ENCODE assay signal across 11 cellular contexts in genomic region chr11:72712168-72712721, GRCh38. TPM values are rescaled to one million over a fixed set of nuclear protein-coding genes. Genes with fewer than 3 reads are reported as not detected.
DNase-seq lines count a peak whose midpoint lies in the region; ATAC-seq and TF ChIP-seq lines count a peak whose summit lies in the region.
"Had no signal": no experiment of that assay in that cellular context is flagged by ENCODE, and none has a peak within 500 bp of the region (broad histone marks: within the 10 kb centered on the region; RNA-seq: fewer than 3 reads in every experiment).

No MANE protein-coding gene starts in this region.

- H3K9ac ChIP-seq in mammary epithelial cell (ENCODE audit: insufficient read depth, low read length) = no peak overlapping the region
- H3K9ac ChIP-seq in neuronal stem cell (ENCODE audit: low read depth, low read length, poor library complexity) = peak overlapping the region; percentile 55

- H3K4me2 ChIP-seq in mammary epithelial cell (ENCODE audit: insufficient read depth, low read depth, low read length) (no peak overlapping the region), neuronal stem cell (ENCODE audit: insufficient read depth, low read length, poor library complexity, severe bottlenecking) (peak overlapping the region; percentile 26)

- H2BK12ac ChIP-seq in neuronal stem cell (ENCODE audit: low read length) = peak overlapping the region; percentile 78

- peak overlapping the region; percentile 87 for H2BK120ac ChIP-seq in neuronal stem cell (ENCODE audit: low read depth, low read length)

- H4K8ac ChIP-seq in neuronal stem cell (ENCODE audit: low read depth, low read length) = no peak overlapping the region

- no peaks in the 10 kb centered on the region for H3K4me1 ChIP-seq in breast epithelium
- no peaks in the 10 kb centered on the region for H3K4me1 ChIP-seq in mammary epithelial cell (ENCODE audit: insufficient read depth, low read length)
- peaks cover 21% of the 10 kb centered on the region for H3K4me1 ChIP-seq in cardiac muscle cell (ENCODE audit: low read depth)
- peaks cover 25 to 26% of the 10 kb centered on the region in 2 donors for H3K4me1 ChIP-seq in neuronal stem cell (ENCODE audit: control insufficient read depth in 2 of 2, insufficient read depth in 1 of 2, low read depth in 1 of 2, low read length in 2 of 2)
- H3K4me1 ChIP-seq in aorta (ENCODE audit: control insufficient read depth in 1 of 2, insufficient read depth in 2 of 2, low read length in 2 of 2) = no peaks in the 10 kb centered on the region
- H3K4me1 ChIP-seq: SJSA1 had no signal

- H3K27me3 ChIP-seq in breast epithelium (no peaks in the 10 kb centered on the region), mammary epithelial cell (ENCODE audit: insufficient read depth, low read length) (no peaks in the 10 kb centered on the region), cardiac muscle cell (no peaks in the 10 kb centered on the region), neuronal stem cell (ENCODE audit: control insufficient read depth in 3 of 3, insufficient read depth in 3 of 3, low read depth in 1 of 3, low read length in 3 of 3) (no peaks in the 10 kb centered on the region), aorta (ENCODE audit: control insufficient read depth in 1 of 2, insufficient read depth in 2 of 2, low read length in 1 of 2) (no peaks in the 10 kb centered on the region)
- H3K27me3 ChIP-seq: SJSA1 had no signal

- H3K36me3 ChIP-seq in breast epithelium (no peaks in the 10 kb centered on the region), mammary epithelial cell (ENCODE audit: insufficient read depth, low read length) (peaks cover 12% of the 10 kb centered on the region), cardiac muscle cell (peaks cover 3% of the 10 kb centered on the region), neuronal stem cell (replicated peaks in 1 of 2; ENCODE audit: control insufficient read depth in 2 of 2, insufficient read depth in 2 of 2, low read length in 2 of 2) (peaks cover 2 to 16% of the 10 kb centered on the region in 2 donors), aorta (ENCODE audit: control insufficient read depth in 1 of 2, insufficient read depth in 2 of 2, low read length in 1 of 2) (peaks cover 0 to 2% of the 10 kb centered on the region in 2 donors)
- H3K36me3 ChIP-seq: SJSA1 had no signal

- H3K4me3 ChIP-seq in breast epithelium = peak overlapping the region in 2 of 3 donors; percentile 4 to 43
- H3K4me3 ChIP-seq in mammary epithelial cell (replicated peaks in 1 of 3; ENCODE audit: insufficient read depth in 1 of 3, low read depth in 2 of 3, low read length in 3 of 3) = no peak overlapping the region
- no peak overlapping the region for H3K4me3 ChIP-seq in cardiac muscle cell
- H3K4me3 ChIP-seq in neuronal stem cell (ENCODE audit: low read length in 2 of 2) = no peak overlapping the region
- H3K4me3 ChIP-seq in aorta (ENCODE audit: low read length in 2 of 2) = no peak overlapping the region
- H3K4me3 ChIP-seq: SJSA1 had no signal

- H3K9me3 ChIP-seq in breast epithelium (no peaks in the 10 kb centered on the region), mammary epithelial cell (replicated peaks; ENCODE audit: insufficient read depth, low read length) (no peaks in the 10 kb centered on the region), cardiac muscle cell (ENCODE audit: low read depth) (no peaks in the 10 kb centered on the region), neuronal stem cell (replicated peaks in 1 of 2; ENCODE audit: control insufficient read depth in 2 of 2, insufficient read depth in 1 of 2, low read depth in 1 of 2, low read length in 2 of 2) (no peaks in the 10 kb centered on the region), aorta (ENCODE audit: control insufficient read depth, low read length) (no peaks in the 10 kb centered on the region)
- H3K9me3 ChIP-seq: SJSA1 had no signal

- peak; percentile 61 for ATAC-seq in aorta (ENCODE audit: low FRiP score)

- peak overlapping the region; percentile 68 for H2BK5ac ChIP-seq in neuronal stem cell (ENCODE audit: low read length)

- peak in 1 of 2 donors; percentile 33 for DNase-seq in breast epithelium (ENCODE audit: low spot score in 2 of 2)
- no peak for DNase-seq in mammary epithelial cell
- no peak for DNase-seq in cardiac muscle cell (ENCODE audit: low read depth in 1 of 2, low spot score in 1 of 2)
- DNase-seq in neuronal stem cell (ENCODE audit: low spot score) = no peak
- DNase-seq in aorta = peak in 1 of 2 donors; percentile 92
- no peak for DNase-seq in activated CD4-positive, alpha-beta T cell treated with anti-CD3 and anti-CD28 coated beads for 4 hours
- DNase-seq in NCI-H146 (lab: John Stamatoyannopoulos, UW) = no peak
- DNase-seq in effector CD4-positive, alpha-beta T cell = no peak
- DNase-seq: NCI-H2171 treated with DMSO at 0.1 percent for 48 hours had no signal

- H4K20me1 ChIP-seq in mammary epithelial cell (ENCODE audit: insufficient read depth, low read length) = no peaks in the 10 kb centered on the region

- no TSS peak for BruUV-seq in mammary epithelial cell (replicated peaks; lab: Mats Ljungman, UMichigan)

- no peak overlapping the region for H2AFZ ChIP-seq in mammary epithelial cell (ENCODE audit: low read depth, low read length)
- H2AFZ ChIP-seq in neuronal stem cell (ENCODE audit: low read length) = peak overlapping the region; percentile 70

- no peak overlapping the region for H4K91ac ChIP-seq in neuronal stem cell (ENCODE audit: low read depth, low read length, poor library complexity)

- peak overlapping the region; percentile 78 for H2AK5ac ChIP-seq in neuronal stem cell (ENCODE audit: low read depth, low read length)

- TF ChIP-seq POLR2A in breast epithelium (IDR thresholded peaks at IDR 0.05) = no peak

- H3K4ac ChIP-seq in neuronal stem cell (ENCODE audit: low read length) = peak overlapping the region; percentile 55

- H3K14ac ChIP-seq in neuronal stem cell (ENCODE audit: low read length) = peak overlapping the region; percentile 63

- peaks cover 51% of the 10 kb centered on the region for H3K79me2 ChIP-seq in mammary epithelial cell (ENCODE audit: insufficient read depth, low read length)

- peaks cover 1% of the 10 kb centered on the region for H3K79me1 ChIP-seq in neuronal stem cell (ENCODE audit: low read depth, low read length)

- dilution Hi-C loops in mammary epithelial cell (cut with HindIII; ENCODE audit: low sequenced_read_pairs) = no loop called here

- TF ChIP-seq CTCF in breast epithelium (IDR thresholded peaks at IDR 0.05) (no peak), mammary epithelial cell (conservative IDR thresholded peaks at IDR 0.05 in 1 of 2, IDR thresholded peaks at IDR 0.05 in 1 of 2; ENCODE audit: extremely low read depth in 1 of 2, insufficient read depth in 1 of 2, low read depth in 1 of 2, low read length in 2 of 2) (no peak), cardiac muscle cell (IDR thresholded peaks at IDR 0.05; ENCODE audit: low read depth, low read length) (no peak)

- no peak overlapping the region for H3K23ac ChIP-seq in neuronal stem cell (ENCODE audit: low read depth, low read length, poor library complexity)

- WGBS in mammary epithelial cell (ENCODE audit: low coverage, missing lambda C conversion rate) = no CpG with 5 or more reads among the region's 26 CpGs
- WGBS in neuronal stem cell (ENCODE audit: extremely low coverage in 2 of 2, insufficient read length in 2 of 2, insufficient replicate concordance in 1 of 2), 2 donors = no CpG with 5 or more reads among the region's 26 CpGs
- WGBS in aorta, 2 donors = 71 to 75% methylated on average over 26 of the region's 26 CpGs

- in situ Hi-C loops in mammary epithelial cell (cut with MboI; ENCODE audit: low sequenced_read_pairs in 2 of 2) = no loop called here

- H3K18ac ChIP-seq in neuronal stem cell (ENCODE audit: low read length) = peak overlapping the region; percentile 96

- CTCF ChIA-PET in mammary epithelial cell (lab: Charles Lee; ENCODE audit: low non-redundant PET) = no interaction called here

- H3K27ac ChIP-seq in breast epithelium (peak overlapping the region in 1 of 2 donors; percentile 87), mammary epithelial cell (ENCODE audit: insufficient read depth, low read depth, low read length) (no peak overlapping the region), cardiac muscle cell (peak overlapping the region; percentile 77), neuronal stem cell (replicated peaks; ENCODE audit: low read length) (peak overlapping the region; percentile 28), aorta (ENCODE audit: low read depth in 1 of 2, low read length in 2 of 2) (no peak overlapping the region)
- H3K27ac ChIP-seq: SJSA1 had no signal

- peak overlapping the region; percentile 73 for H2BK15ac ChIP-seq in neuronal stem cell (ENCODE audit: low read length)

- intact Hi-C loops in breast epithelium (cut with DNase I; ENCODE audit: low total_unique reads) = no loop called here
- intact Hi-C loops in mammary epithelial cell (cut with micrococcal nuclease) = no loop called here
- intact Hi-C loops in aorta (cut with DNase I) = no loop called here

RNA-seq across cellular contexts. Expression of gene PDE2A, which starts 38.0 kb away (rescaled TPM):
- total RNA-seq in breast epithelium (10 to 100 TPM; 23.7 to 85.9 (median 67.0) TPM), mammary epithelial cell (1 to 10 TPM in 1 of 2 donors, under 1 TPM in 1; 0.31 to 1.0 TPM), cardiac muscle cell (0.18 and 0.92 TPM in 2 replicates), aorta (10 to 100 TPM; 53.7 to 80.8 TPM)
- polyA plus RNA-seq in mammary epithelial cell (0.76 TPM), cardiac muscle cell (0.56 TPM in 1 of 2 replicates, not detected in the other), aorta (under 1 TPM; 0.38 to 0.64 TPM)
- 0.88 TPM for polyA minus RNA-seq in mammary epithelial cell
- 1.7 TPM for polyA plus RNA-seq in neuronal stem cell (2013, experiment 1 of 2)
- polyA plus RNA-seq in neuronal stem cell (2013, experiment 2 of 2) = 1.7 TPM
- total RNA-seq: SJSA1 had no signal
- polyA plus RNA-seq: IgD-negative memory B cell had no signal

RNA-seq across cellular contexts. Expression of gene ARAP1, which starts 40.0 kb away (rescaled TPM):
- total RNA-seq in breast epithelium (100 to 1,000 TPM in 1 of 3 donors, 10 to 100 TPM in 2; 85.9 to 109 (median 97.0) TPM), mammary epithelial cell (10 to 100 TPM; 56.8 to 78.3 TPM), cardiac muscle cell (134 and 200 TPM in 2 replicates), aorta (100 to 1,000 TPM in 1 of 2 donors, 10 to 100 TPM in 1; 61.9 to 166 TPM)
- polyA plus RNA-seq in mammary epithelial cell (51.9 TPM), cardiac muscle cell (41.5 and 54.6 TPM in 2 replicates), aorta (10 to 100 TPM; 30.8 to 70.9 TPM)
- polyA minus RNA-seq in mammary epithelial cell = 274 TPM
- 15.2 TPM for polyA plus RNA-seq in neuronal stem cell (2013, experiment 1 of 2)
- polyA plus RNA-seq in neuronal stem cell (2013, experiment 2 of 2) = 15.9 TPM

Comparison
In these comparisons a context has a peak if more than half of its experiments do, and no peak if none do; other contexts are left out.
1. H3K4me3 ChIP-seq: peak in breast epithelium (2 of 3); none in mammary epithelial cell (0 of 3), cardiac muscle cell (single experiment), neuronal stem cell (0 of 2) and aorta (0 of 2).
2. RNA of gene PDE2A, which starts 38.0 kb away (total RNA-seq): 53.7 to 80.8 TPM in aorta and 23.7 to 85.9 TPM in breast epithelium; 0.31 to 1.0 TPM in mammary epithelial cell and 0.18 to 0.92 TPM in cardiac muscle cell; every median in the first group is over 10 times any median in the second.
3. H3K27ac ChIP-seq: peak in cardiac muscle cell (single experiment) and neuronal stem cell (single experiment); none in mammary epithelial cell (single experiment) and aorta (0 of 2).